18 cellular contexts compared by ENCODE assay signal in the genomic region with DNA sequence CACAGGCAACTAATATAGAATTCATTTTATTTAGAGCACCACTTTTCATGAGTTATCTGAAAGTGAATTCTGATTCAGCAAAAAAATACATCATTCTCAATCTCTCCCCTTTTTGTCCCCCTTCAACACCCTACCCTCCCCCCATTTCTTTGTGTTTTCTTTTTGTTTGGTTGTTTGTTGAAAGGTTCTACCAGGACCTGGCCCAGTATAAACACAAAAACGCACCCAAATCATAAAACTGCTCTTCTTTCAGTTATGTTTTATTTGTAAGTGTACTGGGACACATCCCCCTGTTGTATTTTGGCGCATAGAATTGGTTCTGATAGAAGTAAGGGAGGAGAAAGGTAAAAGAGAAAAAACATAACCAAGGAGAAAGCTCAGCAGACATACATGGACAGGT. TPM values are rescaled to one million over a fixed set of nuclear protein-coding genes. Genes with fewer than 3 reads are reported as not detected.
DNase-seq lines count a peak whose midpoint lies in the region; ATAC-seq and TF ChIP-seq lines count a peak whose summit lies in the region.
"Had no signal": no experiment of that assay in that cellular context is flagged by ENCODE, and none has a peak within 500 bp of the region (broad histone marks: within the 10 kb centered on the region; RNA-seq: fewer than 3 reads in every experiment).

No MANE protein-coding gene starts in this region.

- H3K4me3 Mint-ChIP-seq in T-helper 2 cell treated with Interferon-gamma antibody and Interleukin-4, amounts not matched to agents 5 μg/mL and 100 μg/mL, for 36 hours: no peak overlapping the region
- H3K4me3 Mint-ChIP-seq in brain (peak overlapping the region in 3 of 5 experiments; percentile 9 to 48 (median 44)), neural crest cell (peak overlapping the region; percentile 8)
- H3K4me3 Mint-ChIP-seq: CD8-positive, alpha-beta T cell; GM23338; HFFc6 had no signal

- peaks cover 20% of the 10 kb centered on the region for H3K4me1 Mint-ChIP-seq in T-helper 2 cell treated with Interferon-gamma antibody and Interleukin-4, amounts not matched to agents 5 μg/mL and 100 μg/mL, for 36 hours (ENCODE audit: low read depth)
- H3K4me1 Mint-ChIP-seq in brain (peaks cover 52% of the 10 kb centered on the region), neural crest cell (peaks cover 22% of the 10 kb centered on the region)

- peaks cover 6% of the 10 kb centered on the region for H3K36me3 Mint-ChIP-seq in T-helper 2 cell treated with Interferon-gamma antibody and Interleukin-4, amounts not matched to agents 5 μg/mL and 100 μg/mL, for 36 hours (ENCODE audit: low read depth)
- no peaks in the 10 kb centered on the region for H3K36me3 Mint-ChIP-seq in brain
- peaks cover 6% of the 10 kb centered on the region for H3K36me3 Mint-ChIP-seq in neural crest cell (ENCODE audit: low read depth)
- H3K36me3 Mint-ChIP-seq: CD8-positive, alpha-beta T cell had no signal

- ATAC-seq in HG02973 (IDR thresholded peaks at IDR 0.05; ENCODE audit: unreplicated experiment) (no peak), SK-N-SH treated with all-trans-retinoic acid at 6 μM for 48 hours (no peak)
- ATAC-seq: CD8-positive, alpha-beta T cell; GM23338; HCT116; HepG2 had no signal

- H3K27ac Mint-ChIP-seq in T-helper 2 cell treated with Interferon-gamma antibody and Interleukin-4, amounts not matched to agents 5 μg/mL and 100 μg/mL, for 36 hours: peak overlapping the region; percentile 1
- no peak overlapping the region for H3K27ac Mint-ChIP-seq in brain
- H3K27ac Mint-ChIP-seq in neural crest cell (ENCODE audit: unreplicated experiment): no peak overlapping the region
- H3K27ac Mint-ChIP-seq: CD8-positive, alpha-beta T cell; GM23338; HFFc6 had no signal

- no peaks in the 10 kb centered on the region for H3K9me3 Mint-ChIP-seq in T-helper 2 cell treated with Interferon-gamma antibody and Interleukin-4, amounts not matched to agents 5 μg/mL and 100 μg/mL, for 36 hours
- H3K9me3 Mint-ChIP-seq in brain (peaks cover 0 to 9% (median 3%) of the 10 kb centered on the region in 5 experiments), neural crest cell (no peaks in the 10 kb centered on the region)
- H3K9me3 Mint-ChIP-seq: HFFc6 had no signal

- H3K27me3 Mint-ChIP-seq in T-helper 2 cell treated with Interferon-gamma antibody and Interleukin-4, amounts not matched to agents 5 μg/mL and 100 μg/mL, for 36 hours (ENCODE audit: low read depth): peaks cover 83% of the 10 kb centered on the region
- H3K27me3 Mint-ChIP-seq in brain: peaks cover 96% of the 10 kb centered on the region
- peaks cover 96% of the 10 kb centered on the region for H3K27me3 Mint-ChIP-seq in neural crest cell (ENCODE audit: low read depth)

- no peak for DNase-seq in T-helper 2 cell treated with Interferon-gamma antibody and Interleukin-4, amounts not matched to agents 5 μg/mL and 100 μg/mL, for 36 hours (ENCODE audit: low spot score)
- no peak for DNase-seq in T-helper 2 cell
- no peak for DNase-seq in neural crest cell (ENCODE audit: low read depth, low spot score)
- DNase-seq in SK-N-DZ (ENCODE audit: low spot score): no peak
- DNase-seq: 8988T; Calu3; CD8-positive, alpha-beta T cell; DMS79 treated with DMSO at 0.1 percent for 48 hours; GF-D8; H7; HFFc6 had no signal

- TF ChIP-seq CTCF in brain (conservative IDR thresholded peaks at IDR 0.05) (no peak), neural crest cell (conservative IDR thresholded peaks at IDR 0.05) (no peak)

TF ChIP-seq in SK-N-SH treated with all-trans-retinoic acid at 6 μM for 48 hours, 23 proteins besides CTCF, POLR2A, EP300 and RAD21 (continues in another document):
- TF ChIP-seq, protein P1, sequence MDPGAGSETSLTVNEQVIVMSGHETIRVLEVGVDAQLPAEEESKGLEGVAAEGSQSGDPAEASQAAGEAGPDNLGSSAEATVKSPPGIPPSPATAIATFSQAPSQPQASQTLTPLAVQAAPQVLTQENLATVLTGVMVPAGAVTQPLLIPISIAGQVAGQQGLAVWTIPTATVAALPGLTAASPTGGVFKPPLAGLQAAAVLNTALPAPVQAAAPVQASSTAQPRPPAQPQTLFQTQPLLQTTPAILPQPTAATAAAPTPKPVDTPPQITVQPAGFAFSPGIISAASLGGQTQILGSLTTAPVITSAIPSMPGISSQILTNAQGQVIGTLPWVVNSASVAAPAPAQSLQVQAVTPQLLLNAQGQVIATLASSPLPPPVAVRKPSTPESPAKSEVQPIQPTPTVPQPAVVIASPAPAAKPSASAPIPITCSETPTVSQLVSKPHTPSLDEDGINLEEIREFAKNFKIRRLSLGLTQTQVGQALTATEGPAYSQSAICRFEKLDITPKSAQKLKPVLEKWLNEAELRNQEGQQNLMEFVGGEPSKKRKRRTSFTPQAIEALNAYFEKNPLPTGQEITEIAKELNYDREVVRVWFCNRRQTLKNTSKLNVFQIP (CRISPR knock-in tag; IDR thresholded peaks at IDR 0.05; ENCODE audit: borderline replicate concordance, low read depth): no peak
- TF ChIP-seq TOX (CRISPR knock-in tag; IDR thresholded peaks at IDR 0.05; ENCODE audit: borderline replicate concordance) (no peak), RARB (CRISPR knock-in tag; IDR thresholded peaks at IDR 0.05) (no peak), ZNF8 (CRISPR knock-in tag; IDR thresholded peaks at IDR 0.05) (no peak), ZC3H10 (CRISPR knock-in tag; IDR thresholded peaks at IDR 0.05) (no peak), ZFP3 (CRISPR knock-in tag; IDR thresholded peaks at IDR 0.05) (no peak), ESRRG (CRISPR knock-in tag; IDR thresholded peaks at IDR 0.05) (no peak), TCF4 (CRISPR knock-in tag; IDR thresholded peaks at IDR 0.05; ENCODE audit: borderline replicate concordance) (no peak), CSDC2 (CRISPR knock-in tag; IDR thresholded peaks at IDR 0.05) (no peak), ZFP30 (CRISPR knock-in tag; IDR thresholded peaks at IDR 0.05) (no peak)
- TF ChIP-seq, protein P2, sequence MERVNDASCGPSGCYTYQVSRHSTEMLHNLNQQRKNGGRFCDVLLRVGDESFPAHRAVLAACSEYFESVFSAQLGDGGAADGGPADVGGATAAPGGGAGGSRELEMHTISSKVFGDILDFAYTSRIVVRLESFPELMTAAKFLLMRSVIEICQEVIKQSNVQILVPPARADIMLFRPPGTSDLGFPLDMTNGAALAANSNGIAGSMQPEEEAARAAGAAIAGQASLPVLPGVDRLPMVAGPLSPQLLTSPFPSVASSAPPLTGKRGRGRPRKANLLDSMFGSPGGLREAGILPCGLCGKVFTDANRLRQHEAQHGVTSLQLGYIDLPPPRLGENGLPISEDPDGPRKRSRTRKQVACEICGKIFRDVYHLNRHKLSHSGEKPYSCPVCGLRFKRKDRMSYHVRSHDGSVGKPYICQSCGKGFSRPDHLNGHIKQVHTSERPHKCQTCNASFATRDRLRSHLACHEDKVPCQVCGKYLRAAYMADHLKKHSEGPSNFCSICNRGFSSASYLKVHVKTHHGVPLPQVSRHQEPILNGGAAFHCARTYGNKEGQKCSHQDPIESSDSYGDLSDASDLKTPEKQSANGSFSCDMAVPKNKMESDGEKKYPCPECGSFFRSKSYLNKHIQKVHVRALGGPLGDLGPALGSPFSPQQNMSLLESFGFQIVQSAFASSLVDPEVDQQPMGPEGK (CRISPR knock-in tag; IDR thresholded peaks at IDR 0.05; ENCODE audit: borderline replicate concordance): no peak
- TF ChIP-seq, protein P3, sequence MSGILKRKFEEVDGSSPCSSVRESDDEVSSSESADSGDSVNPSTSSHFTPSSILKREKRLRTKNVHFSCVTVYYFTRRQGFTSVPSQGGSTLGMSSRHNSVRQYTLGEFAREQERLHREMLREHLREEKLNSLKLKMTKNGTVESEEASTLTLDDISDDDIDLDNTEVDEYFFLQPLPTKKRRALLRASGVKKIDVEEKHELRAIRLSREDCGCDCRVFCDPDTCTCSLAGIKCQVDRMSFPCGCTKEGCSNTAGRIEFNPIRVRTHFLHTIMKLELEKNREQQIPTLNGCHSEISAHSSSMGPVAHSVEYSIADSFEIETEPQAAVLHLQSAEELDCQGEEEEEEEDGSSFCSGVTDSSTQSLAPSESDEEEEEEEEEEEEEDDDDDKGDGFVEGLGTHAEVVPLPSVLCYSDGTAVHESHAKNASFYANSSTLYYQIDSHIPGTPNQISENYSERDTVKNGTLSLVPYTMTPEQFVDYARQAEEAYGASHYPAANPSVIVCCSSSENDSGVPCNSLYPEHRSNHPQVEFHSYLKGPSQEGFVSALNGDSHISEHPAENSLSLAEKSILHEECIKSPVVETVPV (CRISPR knock-in tag; IDR thresholded peaks at IDR 0.05): no peak
- TF ChIP-seq, protein P4, sequence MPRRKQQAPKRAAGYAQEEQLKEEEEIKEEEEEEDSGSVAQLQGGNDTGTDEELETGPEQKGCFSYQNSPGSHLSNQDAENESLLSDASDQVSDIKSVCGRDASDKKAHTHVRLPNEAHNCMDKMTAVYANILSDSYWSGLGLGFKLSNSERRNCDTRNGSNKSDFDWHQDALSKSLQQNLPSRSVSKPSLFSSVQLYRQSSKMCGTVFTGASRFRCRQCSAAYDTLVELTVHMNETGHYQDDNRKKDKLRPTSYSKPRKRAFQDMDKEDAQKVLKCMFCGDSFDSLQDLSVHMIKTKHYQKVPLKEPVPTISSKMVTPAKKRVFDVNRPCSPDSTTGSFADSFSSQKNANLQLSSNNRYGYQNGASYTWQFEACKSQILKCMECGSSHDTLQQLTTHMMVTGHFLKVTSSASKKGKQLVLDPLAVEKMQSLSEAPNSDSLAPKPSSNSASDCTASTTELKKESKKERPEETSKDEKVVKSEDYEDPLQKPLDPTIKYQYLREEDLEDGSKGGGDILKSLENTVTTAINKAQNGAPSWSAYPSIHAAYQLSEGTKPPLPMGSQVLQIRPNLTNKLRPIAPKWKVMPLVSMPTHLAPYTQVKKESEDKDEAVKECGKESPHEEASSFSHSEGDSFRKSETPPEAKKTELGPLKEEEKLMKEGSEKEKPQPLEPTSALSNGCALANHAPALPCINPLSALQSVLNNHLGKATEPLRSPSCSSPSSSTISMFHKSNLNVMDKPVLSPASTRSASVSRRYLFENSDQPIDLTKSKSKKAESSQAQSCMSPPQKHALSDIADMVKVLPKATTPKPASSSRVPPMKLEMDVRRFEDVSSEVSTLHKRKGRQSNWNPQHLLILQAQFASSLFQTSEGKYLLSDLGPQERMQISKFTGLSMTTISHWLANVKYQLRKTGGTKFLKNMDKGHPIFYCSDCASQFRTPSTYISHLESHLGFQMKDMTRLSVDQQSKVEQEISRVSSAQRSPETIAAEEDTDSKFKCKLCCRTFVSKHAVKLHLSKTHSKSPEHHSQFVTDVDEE (CRISPR knock-in tag; IDR thresholded peaks at IDR 0.05): no peak

RNA-seq across cellular contexts. Expression of a gene that starts 4.4 kb away (rescaled TPM):
- 2.9 TPM for polyA plus RNA-seq in brain (ENCODE audit: insufficient read depth, low read depth, low replicate concordance)
- total RNA-seq in neural crest cell: 0.19 and 0.41 TPM in 2 replicates
- 0.02 and 0.18 TPM in 2 replicates for polyA plus RNA-seq in SK-N-DZ (2014; cell fraction: cytosol; rRNA removed)
- polyA plus RNA-seq in SK-N-DZ (2014; cell fraction: nucleus; rRNA removed): 0.40 and 0.51 TPM in 2 replicates
- total RNA-seq: HFFc6 had no signal
- polyA plus RNA-seq: AG04450 had no signal
